ENCODE assay signal across 1 cellular context in genomic region chr19:7242601-7243258, GRCh38.
TF ChIP-seq lines count a peak whose summit lies in the region.

No MANE protein-coding gene starts in this region.

TF ChIP-seq in WTC11, 78 proteins besides CTCF, POLR2A, EP300 and RAD21 (continued from another document):
- TF ChIP-seq, protein P1, sequence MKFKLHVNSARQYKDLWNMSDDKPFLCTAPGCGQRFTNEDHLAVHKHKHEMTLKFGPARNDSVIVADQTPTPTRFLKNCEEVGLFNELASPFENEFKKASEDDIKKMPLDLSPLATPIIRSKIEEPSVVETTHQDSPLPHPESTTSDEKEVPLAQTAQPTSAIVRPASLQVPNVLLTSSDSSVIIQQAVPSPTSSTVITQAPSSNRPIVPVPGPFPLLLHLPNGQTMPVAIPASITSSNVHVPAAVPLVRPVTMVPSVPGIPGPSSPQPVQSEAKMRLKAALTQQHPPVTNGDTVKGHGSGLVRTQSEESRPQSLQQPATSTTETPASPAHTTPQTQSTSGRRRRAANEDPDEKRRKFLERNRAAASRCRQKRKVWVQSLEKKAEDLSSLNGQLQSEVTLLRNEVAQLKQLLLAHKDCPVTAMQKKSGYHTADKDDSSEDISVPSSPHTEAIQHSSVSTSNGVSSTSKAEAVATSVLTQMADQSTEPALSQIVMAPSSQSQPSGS (CRISPR knock-in tag; IDR thresholded peaks at IDR 0.05; ENCODE audit: borderline replicate concordance, low read depth) = no peak
- TF ChIP-seq KAT7 (CRISPR knock-in tag; IDR thresholded peaks at IDR 0.05; ENCODE audit: borderline replicate concordance) (no peak), IRF2 (CRISPR knock-in tag; IDR thresholded peaks at IDR 0.05; ENCODE audit: borderline replicate concordance, low read depth) (no peak), CBFB (CRISPR knock-in tag; IDR thresholded peaks at IDR 0.05; ENCODE audit: low read depth) (no peak), SMAD4 (CRISPR knock-in tag; IDR thresholded peaks at IDR 0.05) (no peak), EMX1 (CRISPR knock-in tag; IDR thresholded peaks at IDR 0.05) (no peak)
